ENCODE assay signal across 1 cellular context in genomic region chr3:114756506-114757279, GRCh38.
TF ChIP-seq lines count a peak whose summit lies in the region.

No MANE protein-coding gene starts in this region.

TF ChIP-seq in HCT116, 20 proteins besides CTCF, POLR2A, EP300 and RAD21 (continued from another document):
- TF ChIP-seq JUND (IDR thresholded peaks at IDR 0.05) (peak; percentile 43; the same call in 1 of the 2 replicates), POLR2AphosphoS5 (IDR thresholded peaks at IDR 0.05; ENCODE audit: low read depth, low read length) (peak; percentile 77), MAX (IDR thresholded peaks at IDR 0.05) (peak; percentile 35; the same call in 1 of the 2 replicates), SIN3A (IDR thresholded peaks at IDR 0.05; ENCODE audit: low read depth) (peak; percentile 44; the same call in 1 of the 2 replicates), CEBPB (IDR thresholded peaks at IDR 0.05; ENCODE audit: low read depth) (peak; percentile 72; the same call in 1 of the 2 replicates), TCF7L2 (IDR thresholded peaks at IDR 0.05; ENCODE audit: borderline replicate concordance, extremely low read depth, insufficient read depth, insufficient read length) (no peak), FOSL1 (IDR thresholded peaks at IDR 0.05; ENCODE audit: low read depth) (peak; percentile 57), SP1 (IDR thresholded peaks at IDR 0.05; ENCODE audit: low read depth) (peak; percentile 36; the same call in 1 of the 2 replicates), ELF1 (IDR thresholded peaks at IDR 0.05; ENCODE audit: borderline replicate concordance, low read depth) (no peak)
